Comparison of ENCODE assay signal across 16 cellular contexts in genomic region chr1:186566140-186566850, GRCh38.
DNase-seq lines count a peak whose midpoint lies in the region; ATAC-seq and TF ChIP-seq lines count a peak whose summit lies in the region.
"Had no signal": no experiment of that assay in that cellular context is flagged by ENCODE, and none has a peak within 500 bp of the region (broad histone marks: within the 10 kb centered on the region; RNA-seq: fewer than 3 reads in every experiment).

No MANE protein-coding gene starts in this region.

- TF ChIP-seq CTCF in mammary epithelial cell (conservative IDR thresholded peaks at IDR 0.05 in 1 of 2, IDR thresholded peaks at IDR 0.05 in 1 of 2; ENCODE audit: extremely low read depth in 1 of 2, insufficient read depth in 1 of 2, low read depth in 1 of 2, low read length in 2 of 2) (no peak), breast epithelium (IDR thresholded peaks at IDR 0.05) (no peak), PC-3 (conservative IDR thresholded peaks at IDR 0.05; ENCODE audit: low read depth, low read length) (no peak), testis (IDR thresholded peaks at IDR 0.05) (no peak)

- H3K27me3 ChIP-seq in mammary epithelial cell (ENCODE audit: insufficient read depth, low read length): no peaks in the 10 kb centered on the region
- H3K27me3 ChIP-seq in breast epithelium: no peaks in the 10 kb centered on the region
- no peaks in the 10 kb centered on the region for H3K27me3 ChIP-seq in PC-3 (ENCODE audit: low read length)
- H3K27me3 ChIP-seq in testis: no peaks in the 10 kb centered on the region

- TF ChIP-seq POLR2A in breast epithelium (IDR thresholded peaks at IDR 0.05): no peak
- no peak for TF ChIP-seq POLR2A in testis (IDR thresholded peaks at IDR 0.05)

- dilution Hi-C loops in mammary epithelial cell (cut with HindIII; ENCODE audit: low sequenced_read_pairs): no loop called here

- in situ Hi-C loops in mammary epithelial cell (cut with MboI; ENCODE audit: low sequenced_read_pairs in 2 of 2): no loop called here

- H3F3A ChIP-seq in PC-3 (ENCODE audit: low read length, unreplicated experiment): no peaks in the 10 kb centered on the region

- DNase-seq in mammary epithelial cell: peak; percentile 70
- DNase-seq in breast epithelium (ENCODE audit: low spot score in 2 of 2): no peak
- peak; percentile 44 for DNase-seq in PC-3
- peak; percentile 53 for DNase-seq in epithelial cell of prostate (ENCODE audit: low read depth, low spot score)
- no peak for DNase-seq in OCI-M2 (lab: John Stamatoyannopoulos, UW; ENCODE audit: unreplicated experiment)
- DNase-seq in occipital lobe (lab: John Stamatoyannopoulos, UW): no peak
- no peak for DNase-seq in testis
- no peak for DNase-seq in NCI-H1092 treated with DMSO at 0.1 percent for 48 hours (lab: John Stamatoyannopoulos, UW)
- DNase-seq: C1 segment of cervical spinal cord, DMS 273 treated with DMSO at 0.1 percent for 48 hours, mesendoderm, NCI-H2081 treated with DMSO at 0.1 percent for 48 hours, NCI-H510A treated with DMSO at 0.1 percent for 48 hours, T-helper 9 cell had no signal

- H3K4me1 ChIP-seq in mammary epithelial cell (ENCODE audit: insufficient read depth, low read length) (no peaks in the 10 kb centered on the region), breast epithelium (no peaks in the 10 kb centered on the region), PC-3 (ENCODE audit: insufficient read depth, low read length) (peaks cover 30% of the 10 kb centered on the region), testis (no peaks in the 10 kb centered on the region)

- peak overlapping the region; percentile 17 for H3K27ac ChIP-seq in mammary epithelial cell (ENCODE audit: insufficient read depth, low read depth, low read length)
- no peak overlapping the region for H3K27ac ChIP-seq in breast epithelium
- peak overlapping the region; percentile 80 for H3K27ac ChIP-seq in PC-3 (ENCODE audit: low read length)
- peak overlapping the region; percentile 73 for H3K27ac ChIP-seq in epithelial cell of prostate
- H3K27ac ChIP-seq in testis: no peak overlapping the region

- intact Hi-C loops in mammary epithelial cell (cut with micrococcal nuclease): no loop called here
- intact Hi-C loops in breast epithelium (cut with DNase I; ENCODE audit: low total_unique reads): no loop called here
- intact Hi-C loops in PC-3 (cut with micrococcal nuclease): no loop called here
- intact Hi-C loops in testis (cut with DNase I; ENCODE audit: low total_unique reads): no loop called here

- no peak overlapping the region for H2AFZ ChIP-seq in mammary epithelial cell (ENCODE audit: low read depth, low read length)
- 0 out of 2 replicates have a peak overlapping the region, but pooled peaks have one; percentile 29 for H2AFZ ChIP-seq in PC-3 (ENCODE audit: low read length)

- H3K4me3 ChIP-seq in mammary epithelial cell (replicated peaks in 1 of 3; ENCODE audit: insufficient read depth in 1 of 3, low read depth in 2 of 3, low read length in 3 of 3) (no peak overlapping the region), breast epithelium (no peak overlapping the region), PC-3 (ENCODE audit: low read length) (no peak overlapping the region), testis (no peak overlapping the region)

- ATAC-seq in PC-3: peak; percentile 74
- ATAC-seq: activated T-helper 17 cell treated with anti-CD3 and anti-CD28 coated beads, Interleukin-2, amount 50 U/mL, for 72 hours; natural killer cell treated with Interleukin-12 subunit alpha and Interleukin-12 subunit beta and Interleukin-15 and Interleukin-18, amount 100 ng/mL, for 72 hours had no signal

- no peaks in the 10 kb centered on the region for H3K79me2 ChIP-seq in mammary epithelial cell (ENCODE audit: insufficient read depth, low read length)
- H3K79me2 ChIP-seq in PC-3 (ENCODE audit: low read length): no peaks in the 10 kb centered on the region

- H3K9me3 ChIP-seq in mammary epithelial cell (replicated peaks; ENCODE audit: insufficient read depth, low read length) (no peaks in the 10 kb centered on the region), breast epithelium (no peaks in the 10 kb centered on the region), PC-3 (ENCODE audit: low read length) (no peaks in the 10 kb centered on the region), testis (no peaks in the 10 kb centered on the region)

- WGBS in mammary epithelial cell (ENCODE audit: low coverage, missing lambda C conversion rate): 96% methylated on average over 3 of the region's 3 CpGs
- WGBS in testis, 2 donors: 65 to 77% methylated on average over 3 of the region's 3 CpGs

- no peaks in the 10 kb centered on the region for H3K9me2 ChIP-seq in PC-3 (replicated peaks; ENCODE audit: low read length)

- CTCF ChIA-PET in mammary epithelial cell (lab: Charles Lee; ENCODE audit: low non-redundant PET): no interaction called here
- CTCF ChIA-PET in PC-3 (lab: Charles Lee): no interaction called here

- BruUV-seq in mammary epithelial cell (replicated peaks; lab: Mats Ljungman, UMichigan) (TSS peak; percentile 75), PC-3 (replicated peaks; lab: Mats Ljungman, UMichigan) (no TSS peak)

- H3K36me3 ChIP-seq in mammary epithelial cell (ENCODE audit: insufficient read depth, low read length) (no peaks in the 10 kb centered on the region), breast epithelium (no peaks in the 10 kb centered on the region), PC-3 (ENCODE audit: low read depth, low read length) (no peaks in the 10 kb centered on the region), testis (ENCODE audit: low read depth, missing control alignments) (no peaks in the 10 kb centered on the region)

- H3K9ac ChIP-seq in mammary epithelial cell (ENCODE audit: insufficient read depth, low read length) (no peak overlapping the region), PC-3 (ENCODE audit: low read length) (peak overlapping the region; percentile 60)

- POLR2A ChIA-PET in PC-3 (lab: Charles Lee; ENCODE audit: unreplicated experiment): no interaction called here

- no peak overlapping the region for H3K4me2 ChIP-seq in mammary epithelial cell (ENCODE audit: insufficient read depth, low read depth, low read length)
- peak overlapping the region; percentile 6 for H3K4me2 ChIP-seq in PC-3 (ENCODE audit: low read length)

- H4K20me1 ChIP-seq in mammary epithelial cell (ENCODE audit: insufficient read depth, low read length): no peaks in the 10 kb centered on the region
- H4K20me1 ChIP-seq in PC-3 (ENCODE audit: low read length): no peaks in the 10 kb centered on the region

Comparison
In these comparisons a context has a peak if more than half of its experiments do, and no peak if none do; other contexts are left out.
1. DNase-seq: peak in mammary epithelial cell (single experiment), PC-3 (single experiment) and epithelial cell of prostate (single experiment); none in breast epithelium (0 of 2), OCI-M2 (single experiment), occipital lobe (single experiment), testis (single experiment) and NCI-H1092 treated with DMSO at 0.1 percent for 48 hours (single experiment).
2. H3K27ac ChIP-seq: peak in mammary epithelial cell (single experiment), PC-3 (single experiment) and epithelial cell of prostate (single experiment); none in breast epithelium (0 of 2) and testis (0 of 2).